19 cellular contexts compared by ENCODE assay signal in genomic region chr9:135245482-135246247, GRCh38.
"Had no signal": no experiment of that assay in that cellular context is flagged by ENCODE, and none has a peak within 500 bp of the region (broad histone marks: within the 10 kb centered on the region; RNA-seq: fewer than 3 reads in every experiment).

No MANE protein-coding gene starts in this region.

- H2AFZ ChIP-seq: parathyroid adenoma had no signal

- H3K4me1 ChIP-seq: adrenal gland, left lung, parathyroid adenoma had no signal

- H3K4me3 Mint-ChIP-seq: activated B cell treated with CpG ODN at 0.5 μM for 24 hours; activated CD4-positive, alpha-beta T cell treated with anti-CD3 and anti-CD28 coated beads for 36 hours; activated naive CD8-positive, alpha-beta T cell; activated T-cell treated with anti-CD3 and anti-CD28 coated beads, Interleukin-2, amount 50 U/mL, for 4 hours; memory B cell; nephron; type B pancreatic cell had no signal

- H3K36me3 Mint-ChIP-seq: activated naive CD8-positive, alpha-beta T cell; memory B cell; type B pancreatic cell had no signal

- H3K36me3 ChIP-seq: adrenal gland, left lung, thoracic aorta had no signal

- H3K27ac ChIP-seq: adrenal gland, left lung, parathyroid adenoma, thoracic aorta had no signal

- H3K79me2 ChIP-seq: parathyroid adenoma had no signal

- H3K27ac Mint-ChIP-seq: activated B cell treated with CpG ODN at 0.5 μM for 24 hours; activated CD4-positive, alpha-beta T cell treated with anti-CD3 and anti-CD28 coated beads for 36 hours; activated naive CD8-positive, alpha-beta T cell; activated T-helper 2 cell treated with anti-CD3 and anti-CD28 coated beads, Interferon-gamma antibody, Interleukin-2, Interleukin-4, amounts not matched to agents 10 μg/mL and 5 μg/mL and 100 μg/mL, durations not matched to agents 14 hours and 24 hours and 36 hours; memory B cell; nephron; type B pancreatic cell had no signal

- H3K9me3 Mint-ChIP-seq: activated B cell treated with CpG ODN at 0.5 μM for 24 hours; activated T-cell treated with anti-CD3 and anti-CD28 coated beads, Interleukin-2, amount 50 U/mL, for 4 hours; activated T-helper 2 cell treated with anti-CD3 and anti-CD28 coated beads, Interferon-gamma antibody, Interleukin-2, Interleukin-4, amounts not matched to agents 10 μg/mL and 5 μg/mL and 100 μg/mL, durations not matched to agents 14 hours and 24 hours and 36 hours; memory B cell; nephron; type B pancreatic cell had no signal

- H3K9me3 ChIP-seq: adrenal gland, left lung, thoracic aorta had no signal

- ATAC-seq: activated CD4-positive, alpha-beta T cell treated with anti-CD3 and anti-CD28 coated beads for 36 hours; activated T-cell treated with anti-CD3 and anti-CD28 coated beads, Interleukin-2, amount 50 U/mL, for 4 hours had no signal

- H3K9ac ChIP-seq: parathyroid adenoma had no signal

- H3K4me1 Mint-ChIP-seq: activated B cell treated with CpG ODN at 0.5 μM for 24 hours; activated CD4-positive, alpha-beta T cell treated with anti-CD3 and anti-CD28 coated beads for 36 hours had no signal

- FAIRE-seq: bronchial epithelial cell had no signal

- H3K4me3 ChIP-seq: adrenal gland, left lung, thoracic aorta had no signal

- DNase-seq: activated B cell treated with CpG ODN at 0.5 μM for 24 hours; activated CD4-positive, alpha-beta T cell treated with anti-CD3 and anti-CD28 coated beads for 36 hours; activated CD4-positive, alpha-beta T cell treated with anti-CD3 and anti-CD28 coated beads, Interleukin-2, amount 50 U/mL, for 4 hours; activated CD8-positive, alpha-beta memory T cell treated with anti-CD3 and anti-CD28 coated beads, Interleukin-2, amount 50 U/mL, for 48 hours; activated naive CD4-positive, alpha-beta T cell; activated T-cell treated with anti-CD3 and anti-CD28 coated beads, Interleukin-2, amount 50 U/mL, for 4 hours; adrenal gland; stimulated activated CD4-positive, alpha-beta T cell treated with anti-CD3 and anti-CD28 coated beads, Interleukin-4, amount 100 ng/mL, for 24 hours; stimulated activated naive CD4-positive, alpha-beta T cell treated with Interleukin-2 at 50 U/mL for 16 hours; T-helper 9 cell had no signal
